Comparison of ENCODE assay signal across 26 cellular contexts in the genomic region with DNA sequence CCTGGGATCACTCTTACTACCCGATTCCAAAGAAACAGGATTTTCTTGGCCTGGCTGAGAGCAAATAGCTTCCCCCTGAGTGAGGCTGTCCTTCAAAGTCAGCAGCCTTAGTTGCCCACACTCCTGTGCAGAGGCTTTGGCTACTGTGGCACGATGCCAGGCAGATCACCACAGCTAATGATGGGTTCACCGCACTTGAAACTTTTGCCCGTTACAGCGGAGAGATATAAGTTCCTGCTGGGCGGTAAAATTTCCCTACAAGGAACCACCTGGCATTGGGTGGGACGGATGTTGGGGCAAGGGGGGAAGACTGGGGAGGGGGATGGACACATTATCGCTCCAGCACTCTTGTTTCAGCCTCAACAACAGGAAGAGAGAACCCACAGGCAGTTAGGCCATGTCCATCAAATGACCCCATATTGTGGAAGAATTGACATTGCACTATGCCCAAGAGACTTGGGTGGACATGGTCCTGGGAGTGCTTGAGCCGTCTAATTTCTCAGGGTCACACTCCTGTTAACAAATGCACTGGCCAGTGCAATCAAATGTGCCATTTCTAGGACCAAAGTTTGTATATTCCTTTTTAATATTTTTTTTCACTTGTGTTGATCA. TPM values are rescaled to one million over a fixed set of nuclear protein-coding genes. Genes with fewer than 3 reads are reported as not detected.
A peak's percentile ranks its signal among the peaks of the same experiment; 100 is the strongest.
DNase-seq lines count a peak whose midpoint lies in the region; ATAC-seq and TF ChIP-seq lines count a peak whose summit lies in the region.
"Had no signal": no experiment of that assay in that cellular context is flagged by ENCODE, and none has a peak within 500 bp of the region (broad histone marks: within the 10 kb centered on the region; RNA-seq: fewer than 3 reads in every experiment).

No MANE protein-coding gene starts in this region.

- no peak overlapping the region for H2BK5ac ChIP-seq in H9 (ENCODE audit: insufficient read length, low read length)

- peaks cover 47% of the 10 kb centered on the region for H3K4me1 Mint-ChIP-seq in endothelial cell (ENCODE audit: unreplicated experiment)
- peaks cover 22 to 31% of the 10 kb centered on the region in 2 experiments for H3K4me1 Mint-ChIP-seq in H9
- H3K4me1 Mint-ChIP-seq in activated CD4-positive, alpha-beta memory T cell treated with anti-CD3 and anti-CD28 coated beads, Interleukin-2, amount 10 ng/mL, durations not matched to agents 7 days and 5 days: peaks cover 18% of the 10 kb centered on the region
- H3K4me1 Mint-ChIP-seq: CD4-positive, alpha-beta memory T cell had no signal

- H4K8ac ChIP-seq in H9 (replicated peaks; ENCODE audit: insufficient read length, low read depth, low read length): no peak overlapping the region

- H3K79me2 ChIP-seq in H9 (ENCODE audit: insufficient read depth, low read length): no peaks in the 10 kb centered on the region

- H3K9ac ChIP-seq in H9 (ENCODE audit: extremely low read depth, insufficient read length, low read length): no peak overlapping the region
- H3K9ac ChIP-seq: GM23248 had no signal

- H3K4me3 ChIP-seq in RWPE2 (ENCODE audit: severe bottlenecking) (no peak overlapping the region), neutrophil (ENCODE audit: low read depth in 1 of 2, low read length in 1 of 2) (peak overlapping the region; percentile 90 to 96)
- H3K4me3 ChIP-seq: esophagus squamous epithelium, gastroesophageal sphincter, GM23248, lung, suprapubic skin, vagina had no signal

- H4K20me1 ChIP-seq in H9 (ENCODE audit: control insufficient read depth, insufficient read depth, insufficient read length): no peaks in the 10 kb centered on the region

- H3K9me3 Mint-ChIP-seq in endothelial cell (ENCODE audit: unreplicated experiment): no peaks in the 10 kb centered on the region
- H3K9me3 Mint-ChIP-seq in H9: peaks cover 1 to 3% of the 10 kb centered on the region in 2 experiments; a peak in 4 of 5 replicates
- H3K9me3 Mint-ChIP-seq in activated CD4-positive, alpha-beta memory T cell treated with anti-CD3 and anti-CD28 coated beads, Interleukin-2, amount 10 ng/mL, durations not matched to agents 7 days and 5 days: peaks cover under 1% of the 10 kb centered on the region
- H3K9me3 Mint-ChIP-seq: stimulated activated effector memory CD8-positive, alpha-beta T cell treated with anti-CD3 and anti-CD28 coated beads, Interleukin-12 subunit alpha, Interleukin-12 subunit beta, amount 100 ng/mL, for 72 hours had no signal

- H3K56ac ChIP-seq in H9 (ENCODE audit: insufficient read length, low read depth, low read length): no peak overlapping the region

- H2AK5ac ChIP-seq in H9 (ENCODE audit: insufficient read length, low read length): no peak overlapping the region

- DNase-seq in GF-D8 (lab: John Stamatoyannopoulos, UW) (peak; percentile 96), RWPE2 (ENCODE audit: low spot score) (no peak), endothelial cell (ENCODE audit: low spot score) (no peak), H9 (no peak), anterior cingulate cortex (lab: John Stamatoyannopoulos, UW) (no peak)
- DNase-seq in activated CD4-positive, alpha-beta memory T cell treated with anti-CD3 and anti-CD28 coated beads, Interleukin-2, amount 10 ng/mL, durations not matched to agents 7 days and 5 days: no peak
- DNase-seq: activated CD4-positive, alpha-beta T cell treated with anti-CD3 and anti-CD28 coated beads, Interleukin-2, amount 50 U/mL, for 1 hour; CD4-positive, alpha-beta memory T cell; cerebellar nuclear complex; esophagus squamous epithelium; GM23248; islet precursor cell; NCI-H1417; NCI-H524 treated with DMSO at 0.1 percent for 48 hours; occipital lobe; SHP77 treated with DMSO at 0.1 percent for 48 hours; small intestine; stimulated activated CD4-positive, alpha-beta T cell treated with anti-CD3 and anti-CD28 coated beads, Interleukin-2, amount 100 ng/mL, for 24 hours had no signal

- POLR2A ChIA-PET in activated CD4-positive, alpha-beta memory T cell treated with anti-CD3 and anti-CD28 coated beads, Interleukin-2, amount 10 ng/mL, durations not matched to agents 7 days and 5 days (lab: Charles Lee): interaction anchor here (1.2 kb wide), 1 partner anchor 10 kb away, joined by 3 read pairs; no protein-coding TSS in a partner anchor

- no peaks in the 10 kb centered on the region for H3K79me1 ChIP-seq in H9 (ENCODE audit: insufficient read depth, low read depth, low read length, poor library complexity, severe bottlenecking)

- H2AFZ ChIP-seq in H9 (ENCODE audit: low read length): no peak overlapping the region
- H2AFZ ChIP-seq: GM23248 had no signal

- H2BK12ac ChIP-seq in H9 (ENCODE audit: insufficient read length, low read depth, low read length): no peak overlapping the region

- no peak overlapping the region for H2BK15ac ChIP-seq in H9 (ENCODE audit: low read depth, low read length)

- H2BK20ac ChIP-seq in H9 (ENCODE audit: low read depth, low read length, poor library complexity, severe bottlenecking): no peak overlapping the region

- no peak overlapping the region for H3T11ph ChIP-seq in H9 (ENCODE audit: low read length)

- ATAC-seq in RWPE2 (ENCODE audit: low read depth): no peak
- ATAC-seq: gastroesophageal sphincter; stimulated activated effector memory CD8-positive, alpha-beta T cell treated with anti-CD3 and anti-CD28 coated beads, Interleukin-12 subunit alpha, Interleukin-12 subunit beta, amount 100 ng/mL, for 72 hours had no signal

- no CpG with 5 or more reads among the region's 9 CpGs for WGBS in H9 (ENCODE audit: extremely low coverage, insufficient read length, low lambda C conversion rate)

- H3K36me3 ChIP-seq in RWPE2 (ENCODE audit: low read depth) (peaks cover 64% of the 10 kb centered on the region), neutrophil (peaks cover 64% of the 10 kb centered on the region)
- H3K36me3 ChIP-seq: esophagus squamous epithelium, gastroesophageal sphincter, suprapubic skin, vagina had no signal

- H3K27me3 ChIP-seq in RWPE2 (ENCODE audit: insufficient read depth, poor library complexity, severe bottlenecking) (no peaks in the 10 kb centered on the region), neutrophil (no peaks in the 10 kb centered on the region), H9 (ENCODE audit: insufficient read depth, low read length) (no peaks in the 10 kb centered on the region)
- H3K27me3 ChIP-seq: esophagus squamous epithelium, gastroesophageal sphincter, suprapubic skin, vagina had no signal

- peaks cover 5% of the 10 kb centered on the region for H3K27me3 Mint-ChIP-seq in endothelial cell (ENCODE audit: unreplicated experiment)
- no peaks in the 10 kb centered on the region; the same call in 1 of the 2 replicates for H3K27me3 Mint-ChIP-seq in H9 (ENCODE audit: low read depth)
- H3K27me3 Mint-ChIP-seq in activated CD4-positive, alpha-beta memory T cell treated with anti-CD3 and anti-CD28 coated beads, Interleukin-2, amount 10 ng/mL, durations not matched to agents 7 days and 5 days: peaks cover 7% of the 10 kb centered on the region

- H3K18ac ChIP-seq in H9 (ENCODE audit: insufficient read length, low read depth, low read length): no peak overlapping the region

- H3K36me3 Mint-ChIP-seq in endothelial cell (ENCODE audit: low read depth, unreplicated experiment) (peaks cover 3% of the 10 kb centered on the region), H9 (ENCODE audit: insufficient read depth in 1 of 3, low read depth in 3 of 3) (peaks cover 0 to 2% (median under 1%) of the 10 kb centered on the region in 3 experiments; a peak in 4 of 7 replicates)
- peaks cover under 1% of the 10 kb centered on the region for H3K36me3 Mint-ChIP-seq in activated CD4-positive, alpha-beta memory T cell treated with anti-CD3 and anti-CD28 coated beads, Interleukin-2, amount 10 ng/mL, durations not matched to agents 7 days and 5 days (ENCODE audit: low read depth)
- H3K36me3 Mint-ChIP-seq: activated naive CD8-positive, alpha-beta T cell; CD4-positive, alpha-beta memory T cell; stimulated activated effector memory CD8-positive, alpha-beta T cell treated with anti-CD3 and anti-CD28 coated beads, Interleukin-12 subunit alpha, Interleukin-12 subunit beta, amount 100 ng/mL, for 72 hours had no signal

- H3K23ac ChIP-seq in H9 (ENCODE audit: insufficient read length, low read depth, low read length): no peak overlapping the region

- no peak overlapping the region for H4K5ac ChIP-seq in H9 (ENCODE audit: insufficient read length, low read depth, low read length)

- H3K27ac Mint-ChIP-seq in endothelial cell (ENCODE audit: unreplicated experiment): peak overlapping the region; percentile 92
- 0 out of 7 replicates have a peak overlapping the region, but pooled peaks of 1 of the 3 experiments have one; percentile 30 for H3K27ac Mint-ChIP-seq in H9
- H3K27ac Mint-ChIP-seq in activated CD4-positive, alpha-beta memory T cell treated with anti-CD3 and anti-CD28 coated beads, Interleukin-2, amount 10 ng/mL, durations not matched to agents 7 days and 5 days: no peak overlapping the region
- H3K27ac Mint-ChIP-seq: activated naive CD8-positive, alpha-beta T cell; CD4-positive, alpha-beta memory T cell had no signal

- no peak for TF ChIP-seq CTCF in RWPE2 (IDR thresholded peaks at IDR 0.05; ENCODE audit: poor library complexity, severe bottlenecking)
- no peak for TF ChIP-seq CTCF in endothelial cell (IDR thresholded peaks at IDR 0.05; ENCODE audit: unreplicated experiment)
- no peak for TF ChIP-seq CTCF in neutrophil (IDR thresholded peaks at IDR 0.05)
- TF ChIP-seq CTCF in H9 (conservative IDR thresholded peaks at IDR 0.05): no peak

- H3K9me3 ChIP-seq in RWPE2 (ENCODE audit: severe bottlenecking): no peaks in the 10 kb centered on the region
- H3K9me3 ChIP-seq in neutrophil: no peaks in the 10 kb centered on the region
- no peaks in the 10 kb centered on the region for H3K9me3 ChIP-seq in H9 (ENCODE audit: control insufficient read depth, low read depth, low read length)
- H3K9me3 ChIP-seq: esophagus squamous epithelium, gastroesophageal sphincter, suprapubic skin, vagina had no signal

- CTCF ChIA-PET in activated CD4-positive, alpha-beta memory T cell treated with anti-CD3 and anti-CD28 coated beads, Interleukin-2, amount 10 ng/mL, durations not matched to agents 7 days and 5 days (lab: Charles Lee): no interaction called here

- H3K23me2 ChIP-seq in H9 (ENCODE audit: insufficient read length, low read depth, low read length, poor library complexity, severe bottlenecking): no peaks in the 10 kb centered on the region

- no peak overlapping the region for H3K14ac ChIP-seq in H9 (ENCODE audit: insufficient read depth, low read length)

- no peak overlapping the region for H4K91ac ChIP-seq in H9 (ENCODE audit: insufficient read length, low read depth, low read length)

- H2BK120ac ChIP-seq in H9 (ENCODE audit: low read depth, low read length, poor library complexity, severe bottlenecking): no peak overlapping the region

- H3K4me3 Mint-ChIP-seq in endothelial cell (ENCODE audit: unreplicated experiment) (no peak overlapping the region), H9 (no peak overlapping the region)
- H3K4me3 Mint-ChIP-seq in activated CD4-positive, alpha-beta memory T cell treated with anti-CD3 and anti-CD28 coated beads, Interleukin-2, amount 10 ng/mL, durations not matched to agents 7 days and 5 days: no peak overlapping the region
- H3K4me3 Mint-ChIP-seq: activated naive CD8-positive, alpha-beta T cell; CD4-positive, alpha-beta memory T cell; stimulated activated effector memory CD8-positive, alpha-beta T cell treated with anti-CD3 and anti-CD28 coated beads, Interleukin-12 subunit alpha, Interleukin-12 subunit beta, amount 100 ng/mL, for 72 hours had no signal

- peak overlapping the region; percentile 83 for H3K27ac ChIP-seq in RWPE2 (ENCODE audit: poor library complexity, severe bottlenecking)
- peak overlapping the region; percentile 76 for H3K27ac ChIP-seq in neutrophil
- no peak overlapping the region for H3K27ac ChIP-seq in H9 (ENCODE audit: insufficient read length, low read depth, low read length)
- H3K27ac ChIP-seq: esophagus squamous epithelium, gastroesophageal sphincter, GM23248, suprapubic skin, vagina had no signal

- no peak overlapping the region for H3K4me2 ChIP-seq in H9 (ENCODE audit: insufficient read depth, insufficient read length, low read length)

- H3K4ac ChIP-seq in H9 (ENCODE audit: low read depth, low read length): no peak overlapping the region

- H3K4me1 ChIP-seq in RWPE2 (ENCODE audit: insufficient read depth, poor library complexity, severe bottlenecking): peaks cover 32% of the 10 kb centered on the region
- peaks cover 61 to 64% of the 10 kb centered on the region in 2 experiments for H3K4me1 ChIP-seq in neutrophil (ENCODE audit: control insufficient read depth in 1 of 2, insufficient read depth in 1 of 2, low read depth in 1 of 2, low read length in 1 of 2)
- H3K4me1 ChIP-seq in H9 (ENCODE audit: insufficient read depth, low read length): no peaks in the 10 kb centered on the region; the same call in 1 of the 2 replicates
- H3K4me1 ChIP-seq: vagina had no signal

RNA-seq across cellular contexts. Expression of a gene that starts 4.5 kb away (rescaled TPM):
- total RNA-seq in endothelial cell (ENCODE audit: unreplicated experiment) (not detected), H9 (2021) (not detected in 2 replicates)
- total RNA-seq in activated CD4-positive, alpha-beta memory T cell treated with anti-CD3 and anti-CD28 coated beads, Interleukin-2, amount 10 ng/mL, durations not matched to agents 7 days and 5 days: under 1 TPM in 1 of 2 experiments, not detected in 1; 0.48 TPM
- total RNA-seq: astrocyte had no signal

RNA-seq across cellular contexts. Expression of a gene that starts 47.8 kb away (rescaled TPM):
- total RNA-seq in endothelial cell (ENCODE audit: unreplicated experiment) (0.26 TPM), H9 (2021) (0.35 and 0.39 TPM in 2 replicates)
- 1 to 10 TPM; 4.8 to 5.4 TPM for total RNA-seq in activated CD4-positive, alpha-beta memory T cell treated with anti-CD3 and anti-CD28 coated beads, Interleukin-2, amount 10 ng/mL, durations not matched to agents 7 days and 5 days
- total RNA-seq: gastroesophageal sphincter, occipital lobe had no signal
